In the genomic region with DNA sequence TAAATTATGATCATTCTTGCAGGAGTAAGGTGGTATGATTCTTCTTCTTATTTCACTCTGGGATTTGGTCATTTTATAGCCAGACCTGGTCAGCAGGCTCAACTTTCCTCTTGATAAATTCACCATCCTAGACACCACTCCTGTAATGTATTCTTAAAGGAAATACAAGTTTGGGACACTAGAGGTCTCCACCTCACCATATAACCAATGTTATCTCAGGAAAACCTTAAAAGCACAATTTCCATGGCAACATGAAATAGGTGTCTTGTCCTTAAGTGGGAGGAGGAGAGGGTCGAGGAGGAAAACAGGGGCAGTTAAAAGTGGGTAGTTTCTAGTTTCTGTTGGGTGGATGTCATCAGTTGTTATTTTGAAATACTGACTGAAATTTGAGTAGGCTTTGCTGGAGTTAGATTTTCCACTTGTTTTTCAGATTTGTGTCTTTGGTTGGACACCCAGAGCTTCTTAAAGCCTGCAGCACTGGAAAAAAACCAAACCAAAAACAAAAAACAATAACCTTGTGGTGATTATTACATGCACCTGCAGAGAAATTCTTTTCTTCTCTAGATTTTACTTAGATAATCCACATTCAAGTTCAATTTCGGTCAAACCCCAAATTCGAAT, we compare ENCODE assay signal across 8 cellular contexts.
DNase-seq lines count a peak whose midpoint lies in the region; ATAC-seq, FAIRE-seq and TF ChIP-seq lines count a peak whose summit lies in the region.

No MANE protein-coding gene starts in this region.

- no peaks in the 10 kb centered on the region for H3K9me3 ChIP-seq in transverse colon

- no peak for TF ChIP-seq EP300 in transverse colon (IDR thresholded peaks at IDR 0.05; ENCODE audit: low read depth)

- intact Hi-C loops in transverse colon (cut with DNase I; ENCODE audit: low total_unique reads) = no loop called here

- DNase-seq in AG10803 (ENCODE audit: low read depth) (peak; percentile 34), GM12891 (ENCODE audit: insufficient read length, low spot score) (peak; percentile 14), NCI-H526 treated with DMSO at 0.1 percent for 48 hours (lab: John Stamatoyannopoulos, UW) (peak; percentile 1), kidney tubule cell (ENCODE audit: low spot score) (peak; percentile 65), transverse colon (no peak)
- DNase-seq in central memory CD4-positive, alpha-beta T cell = peak; percentile 45
- no peak for DNase-seq in stimulated activated CD4-positive, alpha-beta T cell treated with anti-CD3 and anti-CD28 coated beads, Interleukin-2, amount 100 ng/mL, for 48 hours

- no peak for ATAC-seq in HG03139 (IDR thresholded peaks at IDR 0.05; ENCODE audit: unreplicated experiment)

- H3K36me3 ChIP-seq in transverse colon = no peaks in the 10 kb centered on the region

- H3K27ac ChIP-seq in transverse colon = no peak overlapping the region

- no peaks in the 10 kb centered on the region for H3K4me1 ChIP-seq in transverse colon

- WGBS in transverse colon (ENCODE audit: low coverage in 1 of 2), 2 donors = 55 to 63% methylated on average over 3 of the region's 3 CpGs

- no peak overlapping the region for H3K4me3 ChIP-seq in AG10803 (ENCODE audit: low read length)
- H3K4me3 ChIP-seq in transverse colon = no peak overlapping the region

- in situ Hi-C loops in transverse colon (cut with MboI; ENCODE audit: low pct_ligation_motif_present in 1 of 4, low pct_unique_long_range_greater_than_20kb in 1 of 4, low sequenced_read_pairs in 3 of 4) = loop anchor here in 2 of 4 donors (10.0 to 25.0 kb wide), 2 partner anchors 245 to 258 kb away; no protein-coding TSS in a partner anchor

- FAIRE-seq in GM12891 (lab: Jason Lieb, UNC) = peak; percentile 60

- H3K27me3 ChIP-seq in transverse colon = no peaks in the 10 kb centered on the region

- TF ChIP-seq CTCF in AG10803 (conservative IDR thresholded peaks at IDR 0.05; ENCODE audit: low read length) (peak; percentile 72), transverse colon (IDR thresholded peaks at IDR 0.05) (peak; percentile 54 to 70 (median 59))

- TF ChIP-seq POLR2A in GM12891 (IDR thresholded peaks at IDR 0.05; ENCODE audit: low read depth, low read length) (no peak), transverse colon (IDR thresholded peaks at IDR 0.05) (no peak)

TF ChIP-seq in GM12891, 5 proteins besides CTCF, POLR2A, EP300 and RAD21:
- TF ChIP-seq TAF1 (IDR thresholded peaks at IDR 0.05; ENCODE audit: low read depth, low read length) = no peak
- TF ChIP-seq POU2F2 (IDR thresholded peaks at IDR 0.05; ENCODE audit: low read depth, low read length) = no peak
- no peak for TF ChIP-seq POLR2AphosphoS5 (IDR thresholded peaks at IDR 0.05; ENCODE audit: low read depth, low read length)
- no peak for TF ChIP-seq PAX5 (IDR thresholded peaks at IDR 0.05; ENCODE audit: insufficient read depth, low read length, severe bottlenecking)
- TF ChIP-seq SPI1 (IDR thresholded peaks at IDR 0.05; ENCODE audit: low read depth, low read length) = no peak

Comparison
In these comparisons a context has a peak if more than half of its experiments do, and no peak if none do; other contexts are left out.
1. DNase-seq: peak in AG10803 (single experiment), GM12891 (single experiment), NCI-H526 treated with DMSO at 0.1 percent for 48 hours (single experiment), central memory CD4-positive, alpha-beta T cell (single experiment) and kidney tubule cell (single experiment); none in transverse colon (single experiment) and stimulated activated CD4-positive, alpha-beta T cell treated with anti-CD3 and anti-CD28 coated beads, Interleukin-2, amount 100 ng/mL, for 48 hours (0 of 2).